In the genomic region with DNA sequence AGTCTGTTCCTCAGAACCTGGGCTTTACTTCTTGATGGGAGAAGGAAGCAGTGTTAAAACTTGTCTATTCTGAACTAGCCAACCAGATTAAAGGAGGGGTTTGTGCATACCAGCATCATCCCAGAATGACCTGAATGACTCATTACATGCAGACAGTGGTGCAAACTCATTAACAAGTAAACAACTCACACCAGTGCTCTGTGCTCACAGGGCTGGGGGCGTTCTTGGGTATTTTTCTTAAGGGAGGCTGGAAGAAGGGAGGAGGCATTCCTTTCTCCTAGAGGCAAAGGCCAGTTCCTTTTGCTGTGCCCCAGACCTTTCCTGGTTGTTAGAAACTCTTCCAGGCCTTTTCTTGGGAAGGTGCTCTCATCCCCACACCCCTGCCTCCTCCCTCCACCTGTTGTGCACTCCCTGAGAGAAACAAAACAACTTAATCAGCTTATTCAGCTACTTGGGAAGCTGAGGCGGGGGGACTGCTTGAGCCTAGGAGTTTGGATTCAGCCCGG, we compare ENCODE assay signal across 2 cellular contexts. TPM values are rescaled to one million over a fixed set of nuclear protein-coding genes. Genes with fewer than 3 reads are reported as not detected.
"Had no signal": no experiment of that assay in that cellular context is flagged by ENCODE, and none has a peak within 500 bp of the region (broad histone marks: within the 10 kb centered on the region; RNA-seq: fewer than 3 reads in every experiment).

No MANE protein-coding gene starts in this region.

RNA-seq across cellular contexts. Expression of a gene that starts 6.8 kb away (rescaled TPM):
- total RNA-seq: activated T-helper 1 cell treated with anti-CD3 and anti-CD28 coated beads, Interleukin-12 subunit alpha, Interleukin-12 subunit beta, Interleukin-2, Interleukin-4 antibody, amounts not matched to agents 30 ng/mL and 10 ng/mL and 1 ng/mL, durations not matched to agents 14 hours and 24 hours and 36 hours; natural killer cell had no signal
